Comparison of ENCODE assay signal across 1 cellular context in genomic region chr16:13919683-13920509, GRCh38.
TF ChIP-seq lines count a peak whose summit lies in the region.

Gene ERCC4 (plus strand): TSS chr16:13920154. CDS start chr16:13920166, 12 bp downstream.

TF ChIP-seq in WTC11, 78 proteins besides CTCF, POLR2A, EP300 and RAD21 (continued from another document):
- no peak for TF ChIP-seq ZBTB43 (CRISPR knock-in tag; IDR thresholded peaks at IDR 0.05)
- peak; percentile 79 for TF ChIP-seq GABPB1 (CRISPR knock-in tag; IDR thresholded peaks at IDR 0.05)
- TF ChIP-seq AR (CRISPR knock-in tag; IDR thresholded peaks at IDR 0.05), result no peak
- TF ChIP-seq ZNF219 (CRISPR knock-in tag; IDR thresholded peaks at IDR 0.05; ENCODE audit: borderline replicate concordance), result no peak
- TF ChIP-seq EMX1 (CRISPR knock-in tag; IDR thresholded peaks at IDR 0.05), result no peak
- TF ChIP-seq, protein P1, sequence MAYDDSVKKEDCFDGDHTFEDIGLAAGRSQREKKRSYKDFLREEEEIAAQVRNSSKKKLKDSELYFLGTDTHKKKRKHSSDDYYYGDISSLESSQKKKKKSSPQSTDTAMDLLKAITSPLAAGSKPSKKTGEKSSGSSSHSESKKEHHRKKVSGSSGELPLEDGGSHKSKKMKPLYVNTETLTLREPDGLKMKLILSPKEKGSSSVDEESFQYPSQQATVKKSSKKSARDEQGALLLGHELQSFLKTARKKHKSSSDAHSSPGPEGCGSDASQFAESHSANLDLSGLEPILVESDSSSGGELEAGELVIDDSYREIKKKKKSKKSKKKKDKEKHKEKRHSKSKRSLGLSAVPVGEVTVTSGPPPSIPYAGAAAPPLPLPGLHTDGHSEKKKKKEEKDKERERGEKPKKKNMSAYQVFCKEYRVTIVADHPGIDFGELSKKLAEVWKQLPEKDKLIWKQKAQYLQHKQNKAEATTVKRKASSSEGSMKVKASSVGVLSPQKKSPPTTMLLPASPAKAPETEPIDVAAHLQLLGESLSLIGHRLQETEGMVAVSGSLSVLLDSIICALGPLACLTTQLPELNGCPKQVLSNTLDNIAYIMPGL (CRISPR knock-in tag; IDR thresholded peaks at IDR 0.05), result peak; percentile 70
- no peak for TF ChIP-seq NR1H2 (CRISPR knock-in tag; IDR thresholded peaks at IDR 0.05)
- TF ChIP-seq, protein P2, sequence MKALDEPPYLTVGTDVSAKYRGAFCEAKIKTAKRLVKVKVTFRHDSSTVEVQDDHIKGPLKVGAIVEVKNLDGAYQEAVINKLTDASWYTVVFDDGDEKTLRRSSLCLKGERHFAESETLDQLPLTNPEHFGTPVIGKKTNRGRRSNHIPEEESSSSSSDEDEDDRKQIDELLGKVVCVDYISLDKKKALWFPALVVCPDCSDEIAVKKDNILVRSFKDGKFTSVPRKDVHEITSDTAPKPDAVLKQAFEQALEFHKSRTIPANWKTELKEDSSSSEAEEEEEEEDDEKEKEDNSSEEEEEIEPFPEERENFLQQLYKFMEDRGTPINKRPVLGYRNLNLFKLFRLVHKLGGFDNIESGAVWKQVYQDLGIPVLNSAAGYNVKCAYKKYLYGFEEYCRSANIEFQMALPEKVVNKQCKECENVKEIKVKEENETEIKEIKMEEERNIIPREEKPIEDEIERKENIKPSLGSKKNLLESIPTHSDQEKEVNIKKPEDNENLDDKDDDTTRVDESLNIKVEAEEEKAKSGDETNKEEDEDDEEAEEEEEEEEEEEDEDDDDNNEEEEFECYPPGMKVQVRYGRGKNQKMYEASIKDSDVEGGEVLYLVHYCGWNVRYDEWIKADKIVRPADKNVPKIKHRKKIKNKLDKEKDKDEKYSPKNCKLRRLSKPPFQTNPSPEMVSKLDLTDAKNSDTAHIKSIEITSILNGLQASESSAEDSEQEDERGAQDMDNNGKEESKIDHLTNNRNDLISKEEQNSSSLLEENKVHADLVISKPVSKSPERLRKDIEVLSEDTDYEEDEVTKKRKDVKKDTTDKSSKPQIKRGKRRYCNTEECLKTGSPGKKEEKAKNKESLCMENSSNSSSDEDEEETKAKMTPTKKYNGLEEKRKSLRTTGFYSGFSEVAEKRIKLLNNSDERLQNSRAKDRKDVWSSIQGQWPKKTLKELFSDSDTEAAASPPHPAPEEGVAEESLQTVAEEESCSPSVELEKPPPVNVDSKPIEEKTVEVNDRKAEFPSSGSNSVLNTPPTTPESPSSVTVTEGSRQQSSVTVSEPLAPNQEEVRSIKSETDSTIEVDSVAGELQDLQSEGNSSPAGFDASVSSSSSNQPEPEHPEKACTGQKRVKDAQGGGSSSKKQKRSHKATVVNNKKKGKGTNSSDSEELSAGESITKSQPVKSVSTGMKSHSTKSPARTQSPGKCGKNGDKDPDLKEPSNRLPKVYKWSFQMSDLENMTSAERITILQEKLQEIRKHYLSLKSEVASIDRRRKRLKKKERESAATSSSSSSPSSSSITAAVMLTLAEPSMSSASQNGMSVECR (CRISPR knock-in tag; IDR thresholded peaks at IDR 0.05; ENCODE audit: borderline replicate concordance), result peak; percentile 56; the same call in 1 of the 2 replicates
- 0 out of 2 replicates have a peak, but pooled peaks have one; percentile 71 for TF ChIP-seq KAT7 (CRISPR knock-in tag; IDR thresholded peaks at IDR 0.05; ENCODE audit: borderline replicate concordance)
- no peak for TF ChIP-seq GTF2I (CRISPR knock-in tag; conservative IDR thresholded peaks at IDR 0.05)
- TF ChIP-seq CREB1 (CRISPR knock-in tag; IDR thresholded peaks at IDR 0.05), result no peak
- no peak for TF ChIP-seq GRHL2 (CRISPR knock-in tag; IDR thresholded peaks at IDR 0.05; ENCODE audit: insufficient replicate concordance, severe bottlenecking)
- no peak for TF ChIP-seq ZNF263 (CRISPR knock-in tag; IDR thresholded peaks at IDR 0.05; ENCODE audit: low read depth)
- no peak for TF ChIP-seq ZBTB21 (CRISPR knock-in tag; IDR thresholded peaks at IDR 0.05; ENCODE audit: borderline replicate concordance)
- TF ChIP-seq ELF4 (CRISPR knock-in tag; IDR thresholded peaks at IDR 0.05; ENCODE audit: low read depth), result no peak
- TF ChIP-seq, protein P3, sequence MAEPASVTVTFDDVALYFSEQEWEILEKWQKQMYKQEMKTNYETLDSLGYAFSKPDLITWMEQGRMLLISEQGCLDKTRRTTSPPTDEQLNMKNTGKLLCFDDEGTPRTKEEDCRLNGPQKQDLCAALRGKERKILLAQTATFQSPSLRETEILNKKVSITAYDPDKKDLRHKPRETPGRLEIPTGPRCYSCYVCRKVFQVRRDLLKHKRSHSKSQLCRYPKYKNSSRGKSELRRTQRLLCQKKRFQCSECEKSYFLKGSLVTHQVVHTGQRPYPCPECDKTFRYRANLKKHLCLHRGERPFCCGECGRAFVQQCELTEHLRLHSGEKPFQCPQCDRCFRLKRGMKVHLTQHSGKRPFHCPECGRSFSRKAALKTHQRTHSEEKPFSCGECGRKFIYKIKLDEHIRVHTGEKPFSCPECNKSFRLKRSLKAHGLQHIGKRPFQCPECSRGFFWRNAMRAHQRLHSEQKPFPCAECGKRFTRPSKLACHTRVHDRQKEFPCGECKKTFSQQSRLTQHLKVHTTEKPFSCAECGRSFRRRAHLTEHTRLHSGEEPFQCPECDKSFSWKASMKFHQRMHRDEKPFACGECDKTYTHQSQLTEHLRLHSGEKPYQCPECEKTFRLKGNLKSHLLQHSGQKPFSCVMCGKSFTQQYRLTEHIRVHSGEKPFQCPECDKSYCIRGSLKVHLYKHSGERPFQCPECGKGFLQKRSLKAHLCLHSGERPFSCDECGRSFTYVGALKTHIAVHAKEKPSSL (CRISPR knock-in tag; conservative IDR thresholded peaks at IDR 0.05), result no peak
- TF ChIP-seq, protein P4, sequence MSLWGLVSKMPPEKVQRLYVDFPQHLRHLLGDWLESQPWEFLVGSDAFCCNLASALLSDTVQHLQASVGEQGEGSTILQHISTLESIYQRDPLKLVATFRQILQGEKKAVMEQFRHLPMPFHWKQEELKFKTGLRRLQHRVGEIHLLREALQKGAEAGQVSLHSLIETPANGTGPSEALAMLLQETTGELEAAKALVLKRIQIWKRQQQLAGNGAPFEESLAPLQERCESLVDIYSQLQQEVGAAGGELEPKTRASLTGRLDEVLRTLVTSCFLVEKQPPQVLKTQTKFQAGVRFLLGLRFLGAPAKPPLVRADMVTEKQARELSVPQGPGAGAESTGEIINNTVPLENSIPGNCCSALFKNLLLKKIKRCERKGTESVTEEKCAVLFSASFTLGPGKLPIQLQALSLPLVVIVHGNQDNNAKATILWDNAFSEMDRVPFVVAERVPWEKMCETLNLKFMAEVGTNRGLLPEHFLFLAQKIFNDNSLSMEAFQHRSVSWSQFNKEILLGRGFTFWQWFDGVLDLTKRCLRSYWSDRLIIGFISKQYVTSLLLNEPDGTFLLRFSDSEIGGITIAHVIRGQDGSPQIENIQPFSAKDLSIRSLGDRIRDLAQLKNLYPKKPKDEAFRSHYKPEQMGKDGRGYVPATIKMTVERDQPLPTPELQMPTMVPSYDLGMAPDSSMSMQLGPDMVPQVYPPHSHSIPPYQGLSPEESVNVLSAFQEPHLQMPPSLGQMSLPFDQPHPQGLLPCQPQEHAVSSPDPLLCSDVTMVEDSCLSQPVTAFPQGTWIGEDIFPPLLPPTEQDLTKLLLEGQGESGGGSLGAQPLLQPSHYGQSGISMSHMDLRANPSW (CRISPR knock-in tag; conservative IDR thresholded peaks at IDR 0.05; ENCODE audit: low read depth), result no peak
- TF ChIP-seq, protein P5, sequence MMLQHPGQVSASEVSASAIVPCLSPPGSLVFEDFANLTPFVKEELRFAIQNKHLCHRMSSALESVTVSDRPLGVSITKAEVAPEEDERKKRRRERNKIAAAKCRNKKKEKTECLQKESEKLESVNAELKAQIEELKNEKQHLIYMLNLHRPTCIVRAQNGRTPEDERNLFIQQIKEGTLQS (CRISPR knock-in tag; conservative IDR thresholded peaks at IDR 0.05), result no peak
- TF ChIP-seq NFE2L1 (CRISPR knock-in tag; IDR thresholded peaks at IDR 0.05), result no peak
- TF ChIP-seq, protein P6, sequence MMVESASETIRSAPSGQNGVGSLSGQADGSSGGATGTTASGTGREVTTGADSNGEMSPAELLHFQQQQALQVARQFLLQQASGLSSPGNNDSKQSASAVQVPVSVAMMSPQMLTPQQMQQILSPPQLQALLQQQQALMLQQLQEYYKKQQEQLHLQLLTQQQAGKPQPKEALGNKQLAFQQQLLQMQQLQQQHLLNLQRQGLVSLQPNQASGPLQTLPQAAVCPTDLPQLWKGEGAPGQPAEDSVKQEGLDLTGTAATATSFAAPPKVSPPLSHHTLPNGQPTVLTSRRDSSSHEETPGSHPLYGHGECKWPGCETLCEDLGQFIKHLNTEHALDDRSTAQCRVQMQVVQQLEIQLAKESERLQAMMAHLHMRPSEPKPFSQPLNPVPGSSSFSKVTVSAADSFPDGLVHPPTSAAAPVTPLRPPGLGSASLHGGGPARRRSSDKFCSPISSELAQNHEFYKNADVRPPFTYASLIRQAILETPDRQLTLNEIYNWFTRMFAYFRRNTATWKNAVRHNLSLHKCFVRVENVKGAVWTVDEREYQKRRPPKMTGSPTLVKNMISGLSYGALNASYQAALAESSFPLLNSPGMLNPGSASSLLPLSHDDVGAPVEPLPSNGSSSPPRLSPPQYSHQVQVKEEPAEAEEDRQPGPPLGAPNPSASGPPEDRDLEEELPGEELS (CRISPR knock-in tag; IDR thresholded peaks at IDR 0.05), result no peak
- TF ChIP-seq FOXK1 (CRISPR knock-in tag; IDR thresholded peaks at IDR 0.05), result no peak
- no peak for TF ChIP-seq MYBL2 (CRISPR knock-in tag; IDR thresholded peaks at IDR 0.05)
- TF ChIP-seq ATF2 (CRISPR knock-in tag; IDR thresholded peaks at IDR 0.05; ENCODE audit: borderline replicate concordance, low read depth), result no peak
- no peak for TF ChIP-seq NFATC4 (CRISPR knock-in tag; IDR thresholded peaks at IDR 0.05)
- TF ChIP-seq NR2C2 (CRISPR knock-in tag; IDR thresholded peaks at IDR 0.05), result peak; percentile 90
- TF ChIP-seq ZNF121 (CRISPR knock-in tag; IDR thresholded peaks at IDR 0.05), result no peak
- TF ChIP-seq PREB (CRISPR knock-in tag; IDR thresholded peaks at IDR 0.05; ENCODE audit: borderline replicate concordance), result peak; percentile 48; the same call in 1 of the 2 replicates
